Comparison of ENCODE assay signal across 12 cellular contexts in the genomic region with DNA sequence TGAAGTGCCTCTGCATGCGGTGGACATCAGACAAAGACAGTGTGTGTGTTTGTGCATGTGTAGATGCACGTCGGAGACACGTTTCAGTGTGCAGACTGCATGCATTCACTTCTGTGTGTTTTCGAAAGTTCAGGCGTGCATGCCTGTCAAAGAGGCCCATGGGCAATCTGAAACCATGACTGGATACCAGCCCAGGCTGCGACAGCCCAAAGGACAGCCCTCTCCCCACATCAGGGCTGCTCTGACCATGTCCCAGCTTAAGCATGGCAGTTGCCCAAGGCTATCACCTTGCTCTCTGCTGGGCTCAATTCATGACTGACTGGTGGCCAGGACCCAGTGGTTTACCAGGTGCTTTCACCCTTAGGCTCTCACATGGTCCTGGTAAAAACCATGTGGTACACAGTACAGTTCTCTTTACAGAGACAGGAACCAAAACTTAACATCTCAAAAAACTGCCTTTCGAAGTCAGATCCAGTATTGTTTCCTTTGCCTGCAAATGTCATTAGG.
A peak's percentile ranks its signal among the peaks of the same experiment; 100 is the strongest.
DNase-seq lines count a peak whose midpoint lies in the region; ATAC-seq and TF ChIP-seq lines count a peak whose summit lies in the region.
"Had no signal": no experiment of that assay in that cellular context is flagged by ENCODE, and none has a peak within 500 bp of the region (broad histone marks: within the 10 kb centered on the region; RNA-seq: fewer than 3 reads in every experiment).

No MANE protein-coding gene starts in this region.

- ATAC-seq in GM21825 (IDR thresholded peaks at IDR 0.05; ENCODE audit: unreplicated experiment), result peak; percentile 41
- peak; percentile 38 for ATAC-seq in HG03175 (IDR thresholded peaks at IDR 0.05; ENCODE audit: unreplicated experiment)
- peak; percentile 10 to 25 for ATAC-seq in stimulated activated naive B cell treated with anti-CD40 and anti-IgM and Interleukin-4, amounts not matched to agents 10 μg/mL and 1 μg/mL and 100 μg/mL, for 72 hours (replicated peaks)
- ATAC-seq: PC-3, right cardiac atrium had no signal

- peaks cover 0 to 6% of the 10 kb centered on the region in 2 donors for H3K27me3 Mint-ChIP-seq in stimulated activated naive B cell treated with anti-CD40 and anti-IgM and Interleukin-4, amounts not matched to agents 10 μg/mL and 1 μg/mL and 100 μg/mL, for 72 hours

- H3K4me1 Mint-ChIP-seq in stimulated activated naive B cell treated with anti-CD40 and anti-IgM and Interleukin-4, amounts not matched to agents 10 μg/mL and 1 μg/mL and 100 μg/mL, for 72 hours, result peaks cover 31 to 45% of the 10 kb centered on the region in 2 donors

- DNase-seq in stimulated activated naive B cell treated with anti-CD40 and anti-IgM and Interleukin-4, amounts not matched to agents 10 μg/mL and 1 μg/mL and 100 μg/mL, for 72 hours, result no peak
- DNase-seq in SHP77 (lab: John Stamatoyannopoulos, UW) (no peak), vagina (ENCODE audit: extremely low spot score in 2 of 2) (no peak), thyroid gland (no peak)
- DNase-seq: IMR-90, NCI-H2081, PC-3, right cardiac atrium had no signal

- H3K9me3 Mint-ChIP-seq in stimulated activated naive B cell treated with anti-CD40 and anti-IgM and Interleukin-4, amounts not matched to agents 10 μg/mL and 1 μg/mL and 100 μg/mL, for 72 hours, result peaks cover 7 to 13% of the 10 kb centered on the region in 2 donors
- H3K9me3 Mint-ChIP-seq: type B pancreatic cell had no signal

- H3K4me3 Mint-ChIP-seq in stimulated activated naive B cell treated with anti-CD40 and anti-IgM and Interleukin-4, amounts not matched to agents 10 μg/mL and 1 μg/mL and 100 μg/mL, for 72 hours, result no peak overlapping the region
- H3K4me3 Mint-ChIP-seq: type B pancreatic cell had no signal

- H3K36me3 Mint-ChIP-seq in stimulated activated naive B cell treated with anti-CD40 and anti-IgM and Interleukin-4, amounts not matched to agents 10 μg/mL and 1 μg/mL and 100 μg/mL, for 72 hours, result peaks cover 4 to 5% of the 10 kb centered on the region in 2 donors
- H3K36me3 Mint-ChIP-seq: type B pancreatic cell had no signal

- TF ChIP-seq CTCF in vagina (IDR thresholded peaks at IDR 0.05), result no peak
- TF ChIP-seq CTCF in thyroid gland (IDR thresholded peaks at IDR 0.05), result no peak

- H3K27ac ChIP-seq in vagina (no peak overlapping the region), thyroid gland (no peak overlapping the region)

- WGBS in thyroid gland, 2 donors, result 94% methylated on average over 7 to 8 of the region's 8 CpGs

- H3K9me3 ChIP-seq in vagina (no peaks in the 10 kb centered on the region), thyroid gland (no peaks in the 10 kb centered on the region)

- intact Hi-C loops in vagina (cut with DNase I) (no loop called here), thyroid gland (cut with DNase I) (no loop called here)

- no peaks in the 10 kb centered on the region for H3K27me3 ChIP-seq in vagina
- H3K27me3 ChIP-seq in thyroid gland, result no peaks in the 10 kb centered on the region

- TF ChIP-seq POLR2A in GM19099 (IDR thresholded peaks at IDR 0.05; ENCODE audit: extremely low read depth, insufficient read length, low read depth), result peak; percentile 26
- TF ChIP-seq POLR2A in vagina (IDR thresholded peaks at IDR 0.05), result no peak
- no peak for TF ChIP-seq POLR2A in thyroid gland (IDR thresholded peaks at IDR 0.05)

- H3K36me3 ChIP-seq in vagina (no peaks in the 10 kb centered on the region), thyroid gland (no peaks in the 10 kb centered on the region)

- no peak overlapping the region for H3K4me3 ChIP-seq in vagina
- H3K4me3 ChIP-seq in thyroid gland (replicated peaks in 1 of 3), result no peak overlapping the region

- H3K4me1 ChIP-seq in vagina, result no peaks in the 10 kb centered on the region
- H3K4me1 ChIP-seq in thyroid gland, result peaks cover 0 to 7% of the 10 kb centered on the region in 2 donors

- H3K27ac Mint-ChIP-seq in stimulated activated naive B cell treated with anti-CD40 and anti-IgM and Interleukin-4, amounts not matched to agents 10 μg/mL and 1 μg/mL and 100 μg/mL, for 72 hours, result no peak overlapping the region
- H3K27ac Mint-ChIP-seq: type B pancreatic cell had no signal
